In the genomic region with DNA sequence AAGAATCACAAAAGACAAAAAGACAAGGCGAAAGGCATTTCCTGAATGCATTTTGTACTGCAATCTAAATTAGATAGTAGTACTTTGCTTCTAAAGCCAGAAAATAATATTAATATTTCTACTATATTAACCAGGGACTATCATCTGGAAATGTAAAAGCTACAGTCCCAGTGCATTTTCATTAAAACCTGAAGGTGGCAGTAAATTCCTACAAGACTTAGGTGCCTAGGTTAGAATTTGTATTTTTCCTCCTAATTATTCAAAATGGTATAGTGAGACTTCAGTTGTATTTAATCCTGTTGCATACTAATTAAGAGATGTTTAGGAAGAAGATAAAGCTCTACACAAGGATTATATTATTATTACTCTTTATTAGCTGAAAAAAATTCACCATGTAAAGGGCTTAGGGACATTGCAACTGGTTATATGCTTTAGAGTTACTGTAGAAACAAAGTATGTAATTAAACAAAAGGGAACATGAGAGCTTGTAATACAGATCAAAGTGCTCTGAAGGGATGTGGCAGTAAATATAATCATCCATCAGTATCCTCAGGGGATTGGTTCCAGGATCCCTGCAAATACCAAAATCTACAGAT, we compare ENCODE assay signal across 9 cellular contexts. TPM values are rescaled to one million over a fixed set of nuclear protein-coding genes. Genes with fewer than 3 reads are reported as not detected.
A peak's percentile ranks its signal among the peaks of the same experiment; 100 is the strongest.
DNase-seq lines count a peak whose midpoint lies in the region; ATAC-seq and TF ChIP-seq lines count a peak whose summit lies in the region.
"Had no signal": no experiment of that assay in that cellular context is flagged by ENCODE, and none has a peak within 500 bp of the region (broad histone marks: within the 10 kb centered on the region; RNA-seq: fewer than 3 reads in every experiment).

No MANE protein-coding gene starts in this region.

- H3K27ac Mint-ChIP-seq in CD4-positive, CD25-positive, alpha-beta regulatory T cell, result no peak overlapping the region
- H3K27ac Mint-ChIP-seq: IgD-negative memory B cell had no signal

- no TSS peak for BruUV-seq in PC-3 (replicated peaks; lab: Mats Ljungman, UMichigan)

- H3K4me1 Mint-ChIP-seq in CD4-positive, CD25-positive, alpha-beta regulatory T cell, result peaks cover 0 to 8% (median 0%) of the 10 kb centered on the region in 4 donors

- H3F3A ChIP-seq in GM23248 (ENCODE audit: insufficient read depth) (peaks cover 14% of the 10 kb centered on the region), PC-3 (ENCODE audit: low read length, unreplicated experiment) (no peaks in the 10 kb centered on the region)

- ATAC-seq in CD4-positive, CD25-positive, alpha-beta regulatory T cell (ENCODE audit: low read depth in 2 of 2), result no peak
- no peak for ATAC-seq in PC-3
- no peak for ATAC-seq in gastroesophageal sphincter
- ATAC-seq in GM19324 (IDR thresholded peaks at IDR 0.05; ENCODE audit: low FRiP score, unreplicated experiment), result no peak
- no peak for ATAC-seq in stimulated activated naive CD8-positive, alpha-beta T cell treated with anti-CD3 and anti-CD28 coated beads, Interleukin-15, Interleukin-2, amounts not matched to agents 100 U/mL and 50 U/mL, for 24 hours
- ATAC-seq in HG03135 (IDR thresholded peaks at IDR 0.05; ENCODE audit: unreplicated experiment), result no peak
- no peak for ATAC-seq in GM21515 (IDR thresholded peaks at IDR 0.05; ENCODE audit: unreplicated experiment)

- WGBS in GM23248 (ENCODE audit: low coverage in 1 of 2, low lambda C conversion rate in 2 of 2, missing lambda C conversion rate in 2 of 2), 2 experiments, result 16 to 18% methylated on average over 1 of the region's 1 CpG
- 68 to 85% methylated on average over 1 of the region's 1 CpG for WGBS in gastroesophageal sphincter (ENCODE audit: low coverage in 1 of 2), 2 donors

- H3K4me3 Mint-ChIP-seq in CD4-positive, CD25-positive, alpha-beta regulatory T cell, result no peak overlapping the region
- H3K4me3 Mint-ChIP-seq: IgD-negative memory B cell had no signal

- TF ChIP-seq CTCF in PC-3 (conservative IDR thresholded peaks at IDR 0.05; ENCODE audit: low read depth, low read length) (peak; percentile 79), gastroesophageal sphincter (IDR thresholded peaks at IDR 0.05) (peak in 3 of 4 experiments; percentile 33 to 48 (median 34))

- no peaks in the 10 kb centered on the region for H3K36me3 Mint-ChIP-seq in CD4-positive, CD25-positive, alpha-beta regulatory T cell

- in situ Hi-C loops in GM23248 (cut with MboI), result loop anchor here (10.0 kb wide), 1 partner anchor 495 kb away; no protein-coding TSS in a partner anchor

- H3K4me3 ChIP-seq in CD4-positive, CD25-positive, alpha-beta regulatory T cell (ENCODE audit: low read depth, low read length), result no peak overlapping the region
- no peak overlapping the region for H3K4me3 ChIP-seq in GM23248
- H3K4me3 ChIP-seq in PC-3 (ENCODE audit: low read length), result no peak overlapping the region
- no peak overlapping the region for H3K4me3 ChIP-seq in gastroesophageal sphincter

- no peaks in the 10 kb centered on the region for H3K27me3 ChIP-seq in CD4-positive, CD25-positive, alpha-beta regulatory T cell (ENCODE audit: control insufficient read depth, insufficient read depth, low read length)
- H3K27me3 ChIP-seq in GM23248 (replicated peaks; ENCODE audit: insufficient read depth) (no peaks in the 10 kb centered on the region), PC-3 (ENCODE audit: low read length) (no peaks in the 10 kb centered on the region), gastroesophageal sphincter (no peaks in the 10 kb centered on the region)

- peaks cover 10% of the 10 kb centered on the region for H3K27me3 Mint-ChIP-seq in CD4-positive, CD25-positive, alpha-beta regulatory T cell
- H3K27me3 Mint-ChIP-seq: IgD-negative memory B cell had no signal

- intact Hi-C loops in PC-3 (cut with micrococcal nuclease), result loop anchor here (2.0 kb wide), 3 partner anchors 75 to 435 kb away; no protein-coding TSS in a partner anchor

- no peak for TF ChIP-seq EP300 in gastroesophageal sphincter (IDR thresholded peaks at IDR 0.05)

- H3K4me2 ChIP-seq in GM23248 (ENCODE audit: unreplicated experiment), result peak overlapping the region; percentile 65
- no peak overlapping the region for H3K4me2 ChIP-seq in PC-3 (ENCODE audit: low read length)

- H3K4me1 ChIP-seq in CD4-positive, CD25-positive, alpha-beta regulatory T cell (ENCODE audit: control insufficient read depth, insufficient read depth, low read length, poor library complexity, severe bottlenecking), result no peaks in the 10 kb centered on the region
- peaks cover 22% of the 10 kb centered on the region for H3K4me1 ChIP-seq in GM23248 (ENCODE audit: insufficient read depth)
- peaks cover 36% of the 10 kb centered on the region for H3K4me1 ChIP-seq in PC-3 (ENCODE audit: insufficient read depth, low read length)
- peaks cover 10 to 19% (median 11%) of the 10 kb centered on the region in 3 donors for H3K4me1 ChIP-seq in gastroesophageal sphincter

- peak in 2 of 3 donors; percentile 3 to 14 for DNase-seq in CD4-positive, CD25-positive, alpha-beta regulatory T cell
- DNase-seq in GM23248 (peak; percentile 50), PC-3 (peak; percentile 60)
- DNase-seq in stimulated activated naive CD8-positive, alpha-beta T cell treated with anti-CD3 and anti-CD28 coated beads, Interleukin-15, Interleukin-2, amounts not matched to agents 100 U/mL and 50 U/mL, for 24 hours, result no peak

- no peak overlapping the region for H2AFZ ChIP-seq in GM23248
- H2AFZ ChIP-seq in PC-3 (ENCODE audit: low read length), result no peak overlapping the region

- CTCF ChIA-PET in PC-3 (lab: Charles Lee), result interaction anchor here (0.5 to 1.2 kb wide), 6 partner anchors 53 to 356 kb away, joined by 3 to 4 read pairs (median 4); a partner anchor contains a TSS

- H4K20me1 ChIP-seq in GM23248 (ENCODE audit: insufficient read depth), result no peaks in the 10 kb centered on the region
- no peaks in the 10 kb centered on the region for H4K20me1 ChIP-seq in PC-3 (ENCODE audit: low read length)

- no peaks in the 10 kb centered on the region for H3K9me3 Mint-ChIP-seq in CD4-positive, CD25-positive, alpha-beta regulatory T cell
- H3K9me3 Mint-ChIP-seq: IgD-negative memory B cell had no signal

- no peak overlapping the region for H3K27ac ChIP-seq in CD4-positive, CD25-positive, alpha-beta regulatory T cell (ENCODE audit: insufficient read depth, low read length, poor library complexity, severe bottlenecking)
- peak overlapping the region; percentile 66 for H3K27ac ChIP-seq in GM23248
- H3K27ac ChIP-seq in PC-3 (ENCODE audit: low read length), result no peak overlapping the region
- H3K27ac ChIP-seq in gastroesophageal sphincter, result no peak overlapping the region

- H3K9me2 ChIP-seq in GM23248 (ENCODE audit: insufficient read depth) (no peaks in the 10 kb centered on the region), PC-3 (replicated peaks; ENCODE audit: low read length) (no peaks in the 10 kb centered on the region)

- no peaks in the 10 kb centered on the region for H3K36me3 ChIP-seq in CD4-positive, CD25-positive, alpha-beta regulatory T cell (ENCODE audit: control insufficient read depth, insufficient read depth, low read length)
- H3K36me3 ChIP-seq in GM23248 (ENCODE audit: low read depth), result no peaks in the 10 kb centered on the region
- no peaks in the 10 kb centered on the region for H3K36me3 ChIP-seq in PC-3 (ENCODE audit: low read depth, low read length)
- H3K36me3 ChIP-seq in gastroesophageal sphincter, result no peaks in the 10 kb centered on the region

- H3K9ac ChIP-seq in GM23248, result peak overlapping the region; percentile 41; the same call in 1 of the 2 replicates
- no peak overlapping the region for H3K9ac ChIP-seq in PC-3 (ENCODE audit: low read length)

- TF ChIP-seq POLR2A in gastroesophageal sphincter (IDR thresholded peaks at IDR 0.05), result no peak

- POLR2A ChIA-PET in PC-3 (lab: Charles Lee; ENCODE audit: unreplicated experiment), result interaction anchor here (0.6 kb wide), 1 partner anchor 342 kb away, joined by 3 read pairs; no protein-coding TSS in a partner anchor

- H3K79me2 ChIP-seq in GM23248 (ENCODE audit: insufficient read depth) (no peaks in the 10 kb centered on the region), PC-3 (ENCODE audit: low read length) (no peaks in the 10 kb centered on the region)

- no peaks in the 10 kb centered on the region for H3K9me3 ChIP-seq in CD4-positive, CD25-positive, alpha-beta regulatory T cell (ENCODE audit: control insufficient read depth in 2 of 2, low read length in 2 of 2)
- H3K9me3 ChIP-seq in GM23248 (ENCODE audit: low read depth) (no peaks in the 10 kb centered on the region), PC-3 (ENCODE audit: low read length) (no peaks in the 10 kb centered on the region), gastroesophageal sphincter (no peaks in the 10 kb centered on the region)

RNA-seq across cellular contexts. Expression of a gene that starts 53.6 kb away (rescaled TPM):
- 13.3 TPM for total RNA-seq in CD4-positive, CD25-positive, alpha-beta regulatory T cell
- polyA plus RNA-seq in CD4-positive, CD25-positive, alpha-beta regulatory T cell, result 1 to 10 TPM; 3.1 to 4.6 (median 3.7) TPM
- total RNA-seq in GM23248 (2014; rRNA removed; shearing (Covaris generic)), result 5.6 and 6.6 TPM in 2 replicates
- polyA plus RNA-seq in GM23248 (2016; fragmentation: Nextera tagmentation; extraction: Ambion mirVana), result 9.5 and 9.9 TPM in 2 replicates
- 4.8 and 10.3 TPM in 2 replicates for total RNA-seq in PC-3 (2014; rRNA removed)
- total RNA-seq in gastroesophageal sphincter, result 1 to 10 TPM; 5.4 to 8.9 (median 7.0) TPM
